ENCODE assay signal across 21 cellular contexts in genomic region chr15:51721199-51721960, GRCh38. TPM values are rescaled to one million over a fixed set of nuclear protein-coding genes. Genes with fewer than 3 reads are reported as not detected.
DNase-seq lines count a peak whose midpoint lies in the region; FAIRE-seq and TF ChIP-seq lines count a peak whose summit lies in the region.
"Had no signal": no experiment of that assay in that cellular context is flagged by ENCODE, and none has a peak within 500 bp of the region (broad histone marks: within the 10 kb centered on the region; RNA-seq: fewer than 3 reads in every experiment).

No MANE protein-coding gene starts in this region.

- no peak overlapping the region for H4K8ac ChIP-seq in mesendoderm (ENCODE audit: low read depth, low read length)

- H3K4me1 ChIP-seq in mesendoderm (ENCODE audit: control insufficient read depth, low read depth, low read length): no peaks in the 10 kb centered on the region
- H3K4me1 ChIP-seq in hepatocyte (ENCODE audit: insufficient read depth): peaks cover 18% of the 10 kb centered on the region

- H3K18ac ChIP-seq in mesendoderm (ENCODE audit: low read length): no peak overlapping the region

- no peak overlapping the region for H2BK15ac ChIP-seq in mesendoderm (replicated peaks; ENCODE audit: low read depth)

- no peak overlapping the region for H3K4me3 ChIP-seq in AG10803 (ENCODE audit: low read length)
- H3K4me3 ChIP-seq in mesendoderm (ENCODE audit: low read length): no peak overlapping the region
- H3K4me3 ChIP-seq in hepatocyte: no peak overlapping the region
- H3K4me3 ChIP-seq: coronary artery, testis had no signal

- no peak overlapping the region for H3K56ac ChIP-seq in mesendoderm (ENCODE audit: low read length)

- H3K4ac ChIP-seq in mesendoderm (ENCODE audit: low read depth, low read length): no peak overlapping the region

- no peak overlapping the region for H3K9ac ChIP-seq in mesendoderm (ENCODE audit: low read length)
- H3K9ac ChIP-seq: KMS-11 had no signal

- no peak overlapping the region for H2BK120ac ChIP-seq in mesendoderm (ENCODE audit: low read depth, low read length)

- H3K9me3 ChIP-seq in hepatocyte (ENCODE audit: low read depth): no peaks in the 10 kb centered on the region
- H3K9me3 ChIP-seq: testis had no signal

- H4K20me1 ChIP-seq in hepatocyte (ENCODE audit: insufficient read depth, poor library complexity, severe bottlenecking): no peaks in the 10 kb centered on the region

- no peak overlapping the region for H4K5ac ChIP-seq in mesendoderm (ENCODE audit: low read length)

- H3K36me3 ChIP-seq in mesendoderm (ENCODE audit: control insufficient read depth, insufficient read depth, low read length) (no peaks in the 10 kb centered on the region), hepatocyte (replicated peaks; ENCODE audit: insufficient read depth, low read depth) (no peaks in the 10 kb centered on the region)

- no peak overlapping the region for H2BK5ac ChIP-seq in mesendoderm (ENCODE audit: low read length)

- FAIRE-seq in H54 (lab: Jason Lieb, UNC): peak; percentile 27
- no peak for FAIRE-seq in GM19239 (lab: Jason Lieb, UNC)
- FAIRE-seq: frontal cortex had no signal

- H3K27ac ChIP-seq in mesendoderm (ENCODE audit: low read depth, low read length) (no peak overlapping the region), hepatocyte (no peak overlapping the region)
- H3K27ac ChIP-seq: coronary artery, KMS-11, RWPE1, testis had no signal

- no CpG with 5 or more reads among the region's 5 CpGs for WGBS in mesendoderm (ENCODE audit: extremely low coverage, insufficient coverage, low lambda C conversion rate)
- 74% methylated on average over 5 of the region's 5 CpGs for WGBS in hepatocyte (ENCODE audit: low lambda C conversion rate, missing lambda C conversion rate)

- no peaks in the 10 kb centered on the region for H3K79me1 ChIP-seq in mesendoderm (ENCODE audit: low read length)

- no peaks in the 10 kb centered on the region for H3K27me3 ChIP-seq in mesendoderm (ENCODE audit: insufficient read depth, low read length, poor library complexity)
- H3K27me3 ChIP-seq in hepatocyte: no peaks in the 10 kb centered on the region
- H3K27me3 ChIP-seq: testis had no signal

- H3K4me2 ChIP-seq in mesendoderm (ENCODE audit: low read length): no peak overlapping the region
- H3K4me2 ChIP-seq in hepatocyte: no peak overlapping the region
- H3K4me2 ChIP-seq: KMS-11 had no signal

- no peak overlapping the region for H2AFZ ChIP-seq in hepatocyte

- TF ChIP-seq CTCF in AG10803 (conservative IDR thresholded peaks at IDR 0.05; ENCODE audit: low read length) (no peak), hepatocyte (IDR thresholded peaks at IDR 0.05; ENCODE audit: poor library complexity) (no peak)

- H3K79me2 ChIP-seq in mesendoderm (ENCODE audit: control insufficient read depth, insufficient read depth, low read length) (no peaks in the 10 kb centered on the region), hepatocyte (no peaks in the 10 kb centered on the region)

- peak overlapping the region; percentile 17 for H3K23ac ChIP-seq in mesendoderm (ENCODE audit: low read length)

- H3K9me2 ChIP-seq in hepatocyte (replicated peaks; ENCODE audit: insufficient read depth): no peaks in the 10 kb centered on the region

- H2AK5ac ChIP-seq in mesendoderm (ENCODE audit: low read length): no peak overlapping the region

- DNase-seq in AG10803 (ENCODE audit: low read depth): peak; percentile 18
- no peak for DNase-seq in H54 (ENCODE audit: insufficient read length, low spot score)
- peak; percentile 86 for DNase-seq in dermis blood vessel endothelial cell
- DNase-seq in mesendoderm: no peak
- no peak for DNase-seq in NCI-H2196 treated with DMSO at 0.1 percent for 48 hours (lab: John Stamatoyannopoulos, UW; ENCODE audit: unreplicated experiment)
- DNase-seq in hepatocyte (ENCODE audit: low spot score): no peak
- DNase-seq in SHP77 (lab: John Stamatoyannopoulos, UW): no peak
- no peak for DNase-seq in GM19239 (ENCODE audit: insufficient read length, low spot score)
- DNase-seq: activated CD4-positive, alpha-beta T cell treated with anti-CD3 and anti-CD28 coated beads, Interleukin-2, amount 10 ng/mL, durations not matched to agents 7 days and 5 days; activated naive CD4-positive, alpha-beta T cell treated with anti-CD3 and anti-CD28 coated beads for 36 hours; CD8-positive, alpha-beta T cell; NCI-H2029 treated with DMSO at 0.1 percent for 48 hours; NCI-H524 treated with DMSO at 0.1 percent for 48 hours; stimulated activated CD4-positive, alpha-beta T cell treated with anti-CD3 and anti-CD28 coated beads, Interleukin-12 subunit alpha, Interleukin-12 subunit beta, amount 100 ng/mL, for 4 hours; stimulated activated CD8-positive, alpha-beta memory T cell treated with anti-CD3 and anti-CD28 coated beads, Interleukin-4, amount 100 ng/mL, for 48 hours; testis had no signal

- TF ChIP-seq POLR2A in H54 (IDR thresholded peaks at IDR 0.05; ENCODE audit: low read depth, low read length): no peak

RNA-seq across cellular contexts. Expression of gene LYSMD2, which starts 16.1 kb away (rescaled TPM):
- total RNA-seq in dermis blood vessel endothelial cell: 24.2 and 33.4 TPM in 2 replicates
- polyA plus RNA-seq in mesendoderm (2013, experiment 1 of 2): 2.3 TPM
- 2.7 TPM for polyA plus RNA-seq in mesendoderm (2013, experiment 2 of 2)
- total RNA-seq in hepatocyte: 5.1 and 7.6 TPM in 2 replicates
- polyA plus RNA-seq in hepatocyte: 5.1 and 5.5 TPM in 2 replicates

RNA-seq across cellular contexts. Expression of gene TMOD2, which starts 30.0 kb away (rescaled TPM):
- total RNA-seq in dermis blood vessel endothelial cell: 22.3 and 32.8 TPM in 2 replicates
- 1.2 TPM for polyA plus RNA-seq in mesendoderm (2013, experiment 1 of 2)
- 1.4 TPM for polyA plus RNA-seq in mesendoderm (2013, experiment 2 of 2)
- 2.9 and 3.9 TPM in 2 replicates for total RNA-seq in hepatocyte
- 1.0 and 1.7 TPM in 2 replicates for polyA plus RNA-seq in hepatocyte

RNA-seq across cellular contexts. Expression of gene SCG3, which starts 40.1 kb away (rescaled TPM):
- total RNA-seq in dermis blood vessel endothelial cell (under 0.01 and 0.60 TPM in 2 replicates), hepatocyte (0.20 and 0.44 TPM in 2 replicates)
- 36.5 TPM for polyA plus RNA-seq in mesendoderm (2013, experiment 1 of 2)
- 36.7 TPM for polyA plus RNA-seq in mesendoderm (2013, experiment 2 of 2)
- polyA plus RNA-seq in hepatocyte: 0.06 and 0.11 TPM in 2 replicates
- total RNA-seq: activated CD4-positive, alpha-beta T cell treated with anti-CD3 and anti-CD28 coated beads, Interleukin-2, amount 10 ng/mL, durations not matched to agents 7 days and 5 days; activated naive CD4-positive, alpha-beta T cell treated with anti-CD3 and anti-CD28 coated beads for 36 hours; CD8-positive, alpha-beta T cell had no signal
- polyA plus RNA-seq: AG04450 had no signal

Comparison
In these comparisons a context has a peak if more than half of its experiments do, and no peak if none do; other contexts are left out.
1. DNase-seq: peak in AG10803 (single experiment) and dermis blood vessel endothelial cell (single experiment); none in H54 (single experiment), mesendoderm (single experiment), NCI-H2196 treated with DMSO at 0.1 percent for 48 hours (single experiment), hepatocyte (single experiment), SHP77 (0 of 2) and GM19239 (single experiment).